ENCODE assay signal across 7 cellular contexts in genomic region chr5:65912311-65912710, GRCh38.
"Had no signal": no experiment of that assay in that cellular context is flagged by ENCODE, and none has a peak within 500 bp of the region (broad histone marks: within the 10 kb centered on the region; RNA-seq: fewer than 3 reads in every experiment).

No MANE protein-coding gene starts in this region.

- ATAC-seq: GM12878 had no signal

- FAIRE-seq: GM12878, GM12891, GM12892, GM18507, GM19239 had no signal

- DNase-seq: GDM1, GF-D8 had no signal

- H3K4me3 ChIP-seq: GM12878 had no signal
